17 cellular contexts compared by ENCODE assay signal in genomic region chr5:167912944-167913343, GRCh38.
DNase-seq lines count a peak whose midpoint lies in the region; ATAC-seq, FAIRE-seq and TF ChIP-seq lines count a peak whose summit lies in the region.
"Had no signal": no experiment of that assay in that cellular context is flagged by ENCODE, and none has a peak within 500 bp of the region (broad histone marks: within the 10 kb centered on the region; RNA-seq: fewer than 3 reads in every experiment).

No MANE protein-coding gene starts in this region.

- H3K27me3 Mint-ChIP-seq in WTC11 (ENCODE audit: low read depth): peaks cover 1% of the 10 kb centered on the region; the same call in 1 of the 2 replicates

- H3K4me1 ChIP-seq in left lung: no peaks in the 10 kb centered on the region
- H3K4me1 ChIP-seq: BE2C, SJCRH30 had no signal

- H3K9me3 Mint-ChIP-seq in WTC11: peaks cover 20% of the 10 kb centered on the region

- intact Hi-C loops in left lung (cut with DNase I): no loop called here

- 0 out of 2 replicates have a peak, but pooled peaks have one; percentile 13 for ATAC-seq in WTC11
- ATAC-seq in left lung: no peak

- no peak overlapping the region for H3K27ac Mint-ChIP-seq in WTC11
- H3K27ac Mint-ChIP-seq: CD4-positive, alpha-beta memory T cell had no signal

- peaks cover 6% of the 10 kb centered on the region; the same call in 1 of the 2 replicates for H3K36me3 Mint-ChIP-seq in WTC11
- H3K36me3 Mint-ChIP-seq: CD4-positive, alpha-beta memory T cell had no signal

- H3K4me1 Mint-ChIP-seq in WTC11: peaks cover 17% of the 10 kb centered on the region
- H3K4me1 Mint-ChIP-seq: CD4-positive, alpha-beta memory T cell had no signal

- H3K36me3 ChIP-seq in left lung: no peaks in the 10 kb centered on the region
- H3K36me3 ChIP-seq: BE2C, SJCRH30 had no signal

- H3K4me3 Mint-ChIP-seq in WTC11: no peak overlapping the region
- H3K4me3 Mint-ChIP-seq: CD4-positive, alpha-beta memory T cell had no signal

- no peak overlapping the region for H3K27ac ChIP-seq in left lung
- H3K27ac ChIP-seq: SJCRH30 had no signal

- CTCF ChIA-PET in WTC11 (lab: Charles Lee): no interaction called here

- H3K9me3 ChIP-seq in left lung: no peaks in the 10 kb centered on the region
- H3K9me3 ChIP-seq: BE2C, SJCRH30 had no signal

- no peak for FAIRE-seq in HTR-8/SVneo (lab: Jason Lieb, UNC)
- FAIRE-seq: GM12891 had no signal

- peak; percentile 45 for DNase-seq in HTR-8/SVneo (ENCODE audit: insufficient read length, low spot score)
- DNase-seq in WTC11 (ENCODE audit: low spot score): no peak
- DNase-seq in iris pigment epithelial cell (ENCODE audit: low read depth): peak; percentile 6
- no peak for DNase-seq in COLO829 (ENCODE audit: low spot score)
- no peak for DNase-seq in GF-D8 (lab: John Stamatoyannopoulos, UW)
- DNase-seq in DMS153 (lab: John Stamatoyannopoulos, UW): no peak
- no peak for DNase-seq in left lung
- DNase-seq: BE2C; CD4-positive, alpha-beta memory T cell; NCI-H1092 treated with DMSO at 0.1 percent for 48 hours; NCI-H187; NCI-H446 treated with DMSO at 0.1 percent for 48 hours; NCI-H82; RPMI8226; SJCRH30; SW 1271 had no signal

- TF ChIP-seq CTCF in WTC11 (IDR thresholded peaks at IDR 0.05): no peak
- TF ChIP-seq CTCF in left lung (IDR thresholded peaks at IDR 0.05): no peak

- POLR2A ChIA-PET in WTC11 (lab: Charles Lee): no interaction called here

- H3K27me3 ChIP-seq in left lung: peaks cover 0 to 6% of the 10 kb centered on the region in 2 donors
- H3K27me3 ChIP-seq: BE2C, SJCRH30 had no signal

- no peak overlapping the region for H3K4me3 ChIP-seq in left lung
- H3K4me3 ChIP-seq: SJCRH30 had no signal

TF ChIP-seq in WTC11, 78 proteins besides CTCF, POLR2A, EP300 and RAD21:
- TF ChIP-seq TEAD4 (CRISPR knock-in tag; IDR thresholded peaks at IDR 0.05): no peak
- no peak for TF ChIP-seq NR1H2 (CRISPR knock-in tag; IDR thresholded peaks at IDR 0.05)
- no peak for TF ChIP-seq NFATC4 (CRISPR knock-in tag; IDR thresholded peaks at IDR 0.05)
- no peak for TF ChIP-seq JUN (CRISPR knock-in tag; IDR thresholded peaks at IDR 0.05)
- TF ChIP-seq, protein P1, sequence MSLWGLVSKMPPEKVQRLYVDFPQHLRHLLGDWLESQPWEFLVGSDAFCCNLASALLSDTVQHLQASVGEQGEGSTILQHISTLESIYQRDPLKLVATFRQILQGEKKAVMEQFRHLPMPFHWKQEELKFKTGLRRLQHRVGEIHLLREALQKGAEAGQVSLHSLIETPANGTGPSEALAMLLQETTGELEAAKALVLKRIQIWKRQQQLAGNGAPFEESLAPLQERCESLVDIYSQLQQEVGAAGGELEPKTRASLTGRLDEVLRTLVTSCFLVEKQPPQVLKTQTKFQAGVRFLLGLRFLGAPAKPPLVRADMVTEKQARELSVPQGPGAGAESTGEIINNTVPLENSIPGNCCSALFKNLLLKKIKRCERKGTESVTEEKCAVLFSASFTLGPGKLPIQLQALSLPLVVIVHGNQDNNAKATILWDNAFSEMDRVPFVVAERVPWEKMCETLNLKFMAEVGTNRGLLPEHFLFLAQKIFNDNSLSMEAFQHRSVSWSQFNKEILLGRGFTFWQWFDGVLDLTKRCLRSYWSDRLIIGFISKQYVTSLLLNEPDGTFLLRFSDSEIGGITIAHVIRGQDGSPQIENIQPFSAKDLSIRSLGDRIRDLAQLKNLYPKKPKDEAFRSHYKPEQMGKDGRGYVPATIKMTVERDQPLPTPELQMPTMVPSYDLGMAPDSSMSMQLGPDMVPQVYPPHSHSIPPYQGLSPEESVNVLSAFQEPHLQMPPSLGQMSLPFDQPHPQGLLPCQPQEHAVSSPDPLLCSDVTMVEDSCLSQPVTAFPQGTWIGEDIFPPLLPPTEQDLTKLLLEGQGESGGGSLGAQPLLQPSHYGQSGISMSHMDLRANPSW (CRISPR knock-in tag; conservative IDR thresholded peaks at IDR 0.05; ENCODE audit: low read depth): no peak
- no peak for TF ChIP-seq MLX (CRISPR knock-in tag; IDR thresholded peaks at IDR 0.05)
- TF ChIP-seq, protein P2, sequence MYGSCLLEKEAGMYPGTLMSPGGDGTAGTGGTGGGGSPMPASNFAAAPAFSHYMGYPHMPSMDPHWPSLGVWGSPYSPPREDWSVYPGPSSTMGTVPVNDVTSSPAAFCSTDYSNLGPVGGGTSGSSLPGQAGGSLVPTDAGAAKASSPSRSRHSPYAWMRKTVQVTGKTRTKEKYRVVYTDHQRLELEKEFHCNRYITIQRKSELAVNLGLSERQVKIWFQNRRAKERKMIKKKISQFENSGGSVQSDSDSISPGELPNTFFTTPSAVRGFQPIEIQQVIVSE (CRISPR knock-in tag; IDR thresholded peaks at IDR 0.05; ENCODE audit: borderline replicate concordance): no peak
- no peak for TF ChIP-seq RORB (CRISPR knock-in tag; IDR thresholded peaks at IDR 0.05)
- no peak for TF ChIP-seq FOXP4 (CRISPR knock-in tag; IDR thresholded peaks at IDR 0.05)
- TF ChIP-seq, protein P3, sequence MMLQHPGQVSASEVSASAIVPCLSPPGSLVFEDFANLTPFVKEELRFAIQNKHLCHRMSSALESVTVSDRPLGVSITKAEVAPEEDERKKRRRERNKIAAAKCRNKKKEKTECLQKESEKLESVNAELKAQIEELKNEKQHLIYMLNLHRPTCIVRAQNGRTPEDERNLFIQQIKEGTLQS (CRISPR knock-in tag; conservative IDR thresholded peaks at IDR 0.05): no peak
- TF ChIP-seq IRF1 (CRISPR knock-in tag; IDR thresholded peaks at IDR 0.05): no peak
- TF ChIP-seq ZNF317 (CRISPR knock-in tag; IDR thresholded peaks at IDR 0.05; ENCODE audit: borderline replicate concordance, low read depth): no peak

Comparison
In these comparisons a context has a peak if more than half of its experiments do, and no peak if none do; other contexts are left out.
1. DNase-seq: peak in HTR-8/SVneo (single experiment) and iris pigment epithelial cell (single experiment); none in WTC11 (single experiment), COLO829 (single experiment), GF-D8 (single experiment), DMS153 (single experiment) and left lung (0 of 2).